ENCODE assay signal across 8 cellular contexts in genomic region chr20:44733341-44734069, GRCh38. TPM values are rescaled to one million over a fixed set of nuclear protein-coding genes. Genes with fewer than 3 reads are reported as not detected.
DNase-seq lines count a peak whose midpoint lies in the region; ATAC-seq, FAIRE-seq and TF ChIP-seq lines count a peak whose summit lies in the region.

No MANE protein-coding gene starts in this region.

- peak; percentile 62 for ATAC-seq in activated naive CD8-positive, alpha-beta T cell treated with anti-CD3 and anti-CD28 coated beads, Interleukin-2, amount 10 ng/mL, durations not matched to agents 7 days and 5 days (ENCODE audit: low read depth)
- ATAC-seq in HG03439 (IDR thresholded peaks at IDR 0.05; ENCODE audit: unreplicated experiment) (no peak), GM21526 (IDR thresholded peaks at IDR 0.05; ENCODE audit: low FRiP score, unreplicated experiment) (no peak)

- H3K4me1 ChIP-seq in SJSA1 (replicated peaks) (peaks cover 44% of the 10 kb centered on the region), cardiac muscle cell (ENCODE audit: low read depth) (peaks cover 3% of the 10 kb centered on the region), prostate gland (replicated peaks) (peaks cover 3% of the 10 kb centered on the region)

- TF ChIP-seq CTCF in D721Med (IDR thresholded peaks at IDR 0.05; ENCODE audit: insufficient read depth, missing control alignments) (peak; percentile 95), cardiac muscle cell (IDR thresholded peaks at IDR 0.05; ENCODE audit: low read depth, low read length) (peak; percentile 92), prostate gland (IDR thresholded peaks at IDR 0.05) (peak; percentile 84 to 96 (median 94))

- H3K36me3 Mint-ChIP-seq in activated naive CD8-positive, alpha-beta T cell treated with anti-CD3 and anti-CD28 coated beads, Interleukin-2, amount 10 ng/mL, durations not matched to agents 7 days and 5 days: peaks cover 10% of the 10 kb centered on the region

- H3K36me3 ChIP-seq in SJSA1 (no peaks in the 10 kb centered on the region), cardiac muscle cell (no peaks in the 10 kb centered on the region), prostate gland (no peaks in the 10 kb centered on the region)

- H3K27ac Mint-ChIP-seq in activated naive CD8-positive, alpha-beta T cell treated with anti-CD3 and anti-CD28 coated beads, Interleukin-2, amount 10 ng/mL, durations not matched to agents 7 days and 5 days: no peak overlapping the region

- TF ChIP-seq POLR2A in prostate gland (IDR thresholded peaks at IDR 0.05): no peak

- H3K4me3 Mint-ChIP-seq in activated naive CD8-positive, alpha-beta T cell treated with anti-CD3 and anti-CD28 coated beads, Interleukin-2, amount 10 ng/mL, durations not matched to agents 7 days and 5 days: no peak overlapping the region

- H3K27ac ChIP-seq in SJSA1: no peak overlapping the region
- no peak overlapping the region for H3K27ac ChIP-seq in cardiac muscle cell
- H3K27ac ChIP-seq in prostate gland: no peak overlapping the region

- 25% methylated on average over 7 of the region's 7 CpGs for WGBS in prostate gland

- H3K9me3 ChIP-seq in SJSA1 (replicated peaks) (no peaks in the 10 kb centered on the region), cardiac muscle cell (ENCODE audit: low read depth) (no peaks in the 10 kb centered on the region), prostate gland (no peaks in the 10 kb centered on the region)

- POLR2A ChIA-PET in activated naive CD8-positive, alpha-beta T cell treated with anti-CD3 and anti-CD28 coated beads, Interleukin-2, amount 10 ng/mL, durations not matched to agents 7 days and 5 days (lab: Charles Lee): no interaction called here

- H3K4me1 Mint-ChIP-seq in activated naive CD8-positive, alpha-beta T cell treated with anti-CD3 and anti-CD28 coated beads, Interleukin-2, amount 10 ng/mL, durations not matched to agents 7 days and 5 days: peaks cover 21% of the 10 kb centered on the region

- FAIRE-seq in D721Med (lab: Jason Lieb, UNC): no peak

- no peak overlapping the region for H3K4me3 ChIP-seq in SJSA1
- no peak overlapping the region for H3K4me3 ChIP-seq in cardiac muscle cell
- no peak overlapping the region for H3K4me3 ChIP-seq in prostate gland

- no peaks in the 10 kb centered on the region for H3K27me3 ChIP-seq in SJSA1 (replicated peaks)
- H3K27me3 ChIP-seq in cardiac muscle cell: no peaks in the 10 kb centered on the region
- H3K27me3 ChIP-seq in prostate gland (replicated peaks; ENCODE audit: insufficient read depth): no peaks in the 10 kb centered on the region

- intact Hi-C loops in prostate gland (cut with DNase I): loop anchor here (1.0 to 10.0 kb wide), 2 partner anchors 48 to 529 kb away; no protein-coding TSS in a partner anchor

- no peaks in the 10 kb centered on the region for H3K27me3 Mint-ChIP-seq in activated naive CD8-positive, alpha-beta T cell treated with anti-CD3 and anti-CD28 coated beads, Interleukin-2, amount 10 ng/mL, durations not matched to agents 7 days and 5 days

- DNase-seq in D721Med (ENCODE audit: insufficient read length, low spot score): no peak
- peak; percentile 64 for DNase-seq in HT1080 (ENCODE audit: low read depth)
- peak; percentile 64 to 66 for DNase-seq in SJSA1 (ENCODE audit: low read depth in 1 of 2, low spot score in 2 of 2)
- DNase-seq in activated naive CD8-positive, alpha-beta T cell treated with anti-CD3 and anti-CD28 coated beads, Interleukin-2, amount 10 ng/mL, durations not matched to agents 7 days and 5 days: peak; percentile 68
- peak; percentile 75 to 83 for DNase-seq in cardiac muscle cell (ENCODE audit: low read depth in 1 of 2, low spot score in 1 of 2)
- peak; percentile 70 for DNase-seq in prostate gland (ENCODE audit: low spot score)

- H3K9me3 Mint-ChIP-seq in activated naive CD8-positive, alpha-beta T cell treated with anti-CD3 and anti-CD28 coated beads, Interleukin-2, amount 10 ng/mL, durations not matched to agents 7 days and 5 days: peaks cover 7% of the 10 kb centered on the region

RNA-seq across cellular contexts. Expression of gene KCNK15, which starts 12.2 kb away (rescaled TPM):
- total RNA-seq in HT1080 (2014; rRNA removed; shearing (Covaris generic)): not detected in 2 replicates
- 0.05 TPM in 1 of 2 replicates, not detected in the other for polyA plus RNA-seq in HT1080 (2015; cell fraction: cytosol; rRNA removed)
- not detected in 2 replicates for polyA plus RNA-seq in HT1080 (2015; cell fraction: nucleus; rRNA removed)
- total RNA-seq in SJSA1 (2014; rRNA removed; shearing (Covaris generic)): not detected in 2 replicates
- not detected for total RNA-seq in activated naive CD8-positive, alpha-beta T cell treated with anti-CD3 and anti-CD28 coated beads, Interleukin-2, amount 10 ng/mL, durations not matched to agents 7 days and 5 days
- total RNA-seq in cardiac muscle cell (0.07 TPM in 1 of 2 replicates, not detected in the other), prostate gland (10 to 100 TPM in 1 of 2 donors, 1 to 10 TPM in 1; 1.5 to 16.1 TPM)
- polyA plus RNA-seq in cardiac muscle cell: 0.32 TPM in 1 of 2 replicates, not detected in the other

RNA-seq across cellular contexts. Expression of gene CCN5, which starts 18.3 kb away (rescaled TPM):
- total RNA-seq in HT1080 (2014; rRNA removed; shearing (Covaris generic)): not detected in 2 replicates
- not detected in 2 replicates for polyA plus RNA-seq in HT1080 (2015; cell fraction: cytosol; rRNA removed)
- polyA plus RNA-seq in HT1080 (2015; cell fraction: nucleus; rRNA removed): 0.20 TPM in 1 of 2 replicates, not detected in the other
- not detected in 2 replicates for total RNA-seq in SJSA1 (2014; rRNA removed; shearing (Covaris generic))
- not detected for total RNA-seq in activated naive CD8-positive, alpha-beta T cell treated with anti-CD3 and anti-CD28 coated beads, Interleukin-2, amount 10 ng/mL, durations not matched to agents 7 days and 5 days
- total RNA-seq in cardiac muscle cell (not detected in 2 replicates), prostate gland (10 to 100 TPM; 62.9 to 64.3 TPM)
- polyA plus RNA-seq in cardiac muscle cell: 0.20 TPM in 1 of 2 replicates, not detected in the other

Comparison
In these comparisons a context has a peak if more than half of its experiments do, and no peak if none do; other contexts are left out.
1. RNA of gene CCN5, which starts 18.3 kb away (total RNA-seq): 62.9 to 64.3 TPM in prostate gland; not detected in HT1080, not detected in SJSA1, not detected in activated naive CD8-positive, alpha-beta T cell treated with anti-CD3 and anti-CD28 coated beads, Interleukin-2, amount 10 ng/mL, durations not matched to agents 7 days and 5 days and not detected in cardiac muscle cell; every median in the first group is over 10 times any median in the second.
2. Peak in every context shown above with its lines, with median percentiles within 50 percentile points of each other: CTCF ChIP-seq.